Comparison of ENCODE assay signal across 24 cellular contexts in genomic region chr3:134445095-134445494, GRCh38.
"Had no signal": no experiment of that assay in that cellular context is flagged by ENCODE, and none has a peak within 500 bp of the region (broad histone marks: within the 10 kb centered on the region; RNA-seq: fewer than 3 reads in every experiment).

No MANE protein-coding gene starts in this region.

- H3K36me3 Mint-ChIP-seq: activated naive CD4-positive, alpha-beta T cell treated with anti-CD3 and anti-CD28 coated beads, Interleukin-2, amount 10 ng/mL, durations not matched to agents 7 days and 5 days had no signal

- H3K9me3 Mint-ChIP-seq: activated naive CD8-positive, alpha-beta T cell treated with anti-CD3 and anti-CD28 coated beads, Interleukin-2, amount 10 ng/mL, durations not matched to agents 7 days and 5 days had no signal

- H3K4me3 ChIP-seq: colonic mucosa, esophagus squamous epithelium, lower lobe of right lung, psoas muscle, sigmoid colon, transverse colon had no signal

- FAIRE-seq: bronchial epithelial cell, frontal cortex had no signal

- ATAC-seq: activated CD4-positive, CD25-positive, alpha-beta regulatory T cell treated with anti-CD3 and anti-CD28 coated beads, Interleukin-2, amount 50 U/mL, for 24 hours had no signal

- H3K4me3 Mint-ChIP-seq: activated CD4-positive, alpha-beta memory T cell treated with anti-CD3 and anti-CD28 coated beads for 36 hours; activated naive CD4-positive, alpha-beta T cell treated with anti-CD3 and anti-CD28 coated beads, Interleukin-2, amount 10 ng/mL, durations not matched to agents 7 days and 5 days; activated naive CD8-positive, alpha-beta T cell treated with anti-CD3 and anti-CD28 coated beads, Interleukin-2, amount 10 ng/mL, durations not matched to agents 7 days and 5 days; activated T-cell treated with anti-CD3 and anti-CD28 coated beads, Interleukin-2, amount 50 U/mL, for 24 hours; naive B cell had no signal

- DNase-seq: activated CD4-positive, alpha-beta memory T cell treated with anti-CD3 and anti-CD28 coated beads for 36 hours; activated CD4-positive, alpha-beta T cell treated with anti-CD3 and anti-CD28 coated beads for 48 hours; activated CD8-positive, alpha-beta memory T cell treated with anti-CD3 and anti-CD28 coated beads, Interleukin-2, amount 50 U/mL, for 48 hours; activated gamma-delta T cell; activated naive CD4-positive, alpha-beta T cell treated with anti-CD3 and anti-CD28 coated beads, Interleukin-2, amount 10 ng/mL, durations not matched to agents 7 days and 5 days; activated naive CD8-positive, alpha-beta T cell treated with anti-CD3 and anti-CD28 coated beads, Interleukin-2, amount 10 ng/mL, durations not matched to agents 7 days and 5 days; activated T-cell treated with anti-CD3 and anti-CD28 coated beads, Interleukin-2, amount 50 U/mL, for 24 hours; amniotic stem cell; colonic mucosa; effector CD8-positive, alpha-beta T cell; esophagus squamous epithelium; lower lobe of right lung; naive B cell; psoas muscle; sigmoid colon; stimulated activated CD4-positive, alpha-beta T cell treated with anti-CD3 and anti-CD28 coated beads, Interleukin-15, amount 100 ng/mL, for 24 hours; stimulated activated CD4-positive, alpha-beta T cell treated with anti-CD3 and anti-CD28 coated beads, Interleukin-2, amount 100 ng/mL, for 24 hours; stimulated activated naive CD4-positive, alpha-beta T cell; transverse colon had no signal

- H3K36me3 ChIP-seq: colonic mucosa, esophagus squamous epithelium, lower lobe of right lung, sigmoid colon, transverse colon had no signal

- H3K27ac Mint-ChIP-seq: activated CD4-positive, alpha-beta memory T cell treated with anti-CD3 and anti-CD28 coated beads for 36 hours; activated naive CD4-positive, alpha-beta T cell treated with anti-CD3 and anti-CD28 coated beads, Interleukin-2, amount 10 ng/mL, durations not matched to agents 7 days and 5 days; activated naive CD8-positive, alpha-beta T cell treated with anti-CD3 and anti-CD28 coated beads, Interleukin-2, amount 10 ng/mL, durations not matched to agents 7 days and 5 days; activated T-cell treated with anti-CD3 and anti-CD28 coated beads, Interleukin-2, amount 50 U/mL, for 24 hours had no signal

- H2AFZ ChIP-seq: parathyroid adenoma had no signal

- H3K4me1 Mint-ChIP-seq: activated naive CD4-positive, alpha-beta T cell treated with anti-CD3 and anti-CD28 coated beads, Interleukin-2, amount 10 ng/mL, durations not matched to agents 7 days and 5 days; naive B cell had no signal

- H3K27ac ChIP-seq: colonic mucosa, epithelial cell of prostate, esophagus squamous epithelium, lower lobe of right lung, parathyroid adenoma, psoas muscle, sigmoid colon, transverse colon had no signal

- H3K27me3 ChIP-seq: colonic mucosa, esophagus squamous epithelium, sigmoid colon, transverse colon had no signal

- H3K79me2 ChIP-seq: parathyroid adenoma had no signal

- H3K9ac ChIP-seq: parathyroid adenoma had no signal

- H3K4me1 ChIP-seq: colonic mucosa had no signal

- H3K9me3 ChIP-seq: colonic mucosa, psoas muscle, sigmoid colon, transverse colon had no signal
